ENCODE assay signal across 18 cellular contexts in the genomic region with DNA sequence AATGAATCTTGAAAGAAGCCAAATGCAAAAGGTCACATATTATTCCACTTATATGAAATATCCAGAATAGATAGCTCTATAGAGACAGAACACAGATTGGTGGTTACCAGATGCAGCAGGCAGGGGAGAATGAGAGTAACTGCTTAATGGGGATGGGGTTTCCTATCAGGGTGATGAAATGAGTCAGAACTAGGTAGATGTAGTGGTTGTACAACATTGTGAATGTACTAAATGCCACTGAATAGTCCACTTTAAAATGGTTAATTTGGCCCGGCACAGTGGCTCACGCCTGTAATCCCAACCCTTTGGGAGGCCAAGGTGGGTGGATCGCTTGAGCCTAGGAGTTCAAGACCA. TPM values are rescaled to one million over a fixed set of nuclear protein-coding genes. Genes with fewer than 3 reads are reported as not detected.
DNase-seq lines count a peak whose midpoint lies in the region; ATAC-seq, FAIRE-seq and TF ChIP-seq lines count a peak whose summit lies in the region.
"Had no signal": no experiment of that assay in that cellular context is flagged by ENCODE, and none has a peak within 500 bp of the region (broad histone marks: within the 10 kb centered on the region; RNA-seq: fewer than 3 reads in every experiment).

No MANE protein-coding gene starts in this region.

- H3K9ac ChIP-seq in keratinocyte (ENCODE audit: control insufficient read depth, extremely low read depth, insufficient read depth, low read length), result peak overlapping the region; percentile 13

- 60 to 90% (median 66%) methylated on average over 3 of the region's 3 CpGs for WGBS in small intestine, 3 donors

- H3K27ac ChIP-seq in keratinocyte (ENCODE audit: control insufficient read depth, insufficient read depth, low read length) (no peak overlapping the region), small intestine (ENCODE audit: low read depth in 1 of 2, low read length in 1 of 2) (no peak overlapping the region)

- no peaks in the 10 kb centered on the region for H3K36me3 ChIP-seq in keratinocyte (ENCODE audit: control insufficient read depth in 2 of 2, extremely low read depth in 1 of 2, insufficient read depth in 2 of 2, low read length in 2 of 2)
- H3K36me3 ChIP-seq in small intestine (ENCODE audit: control insufficient read depth in 2 of 2, insufficient read depth in 2 of 2, low read length in 2 of 2), result no peaks in the 10 kb centered on the region

- TF ChIP-seq CTCF in keratinocyte (optimal IDR thresholded peaks at IDR 0.05 in 1 of 3, IDR thresholded peaks at IDR 0.05 in 1 of 3, conservative IDR thresholded peaks at IDR 0.05 in 1 of 3; ENCODE audit: extremely low read depth in 1 of 3, insufficient read depth in 2 of 3, low read length in 3 of 3), result no peak

- FAIRE-seq in keratinocyte (lab: Jason Lieb, UNC) (no peak), small intestine (lab: Jason Lieb, UNC) (no peak)

- H2AFZ ChIP-seq in keratinocyte (ENCODE audit: control insufficient read depth, low read length), result no peak overlapping the region

- ATAC-seq in GM18858 (IDR thresholded peaks at IDR 0.05; ENCODE audit: unreplicated experiment) (peak; percentile 77), GM21390 (IDR thresholded peaks at IDR 0.05; ENCODE audit: unreplicated experiment) (peak; percentile 57), HG03159 (IDR thresholded peaks at IDR 0.05; ENCODE audit: unreplicated experiment) (peak; percentile 66), HG03460 (IDR thresholded peaks at IDR 0.05; ENCODE audit: unreplicated experiment) (no peak)

- no peak overlapping the region for H3K4me3 ChIP-seq in keratinocyte (ENCODE audit: control insufficient read depth in 2 of 3, extremely low read depth in 1 of 3, insufficient read depth in 2 of 3, low read depth in 1 of 3, low read length in 3 of 3)
- no peak overlapping the region for H3K4me3 ChIP-seq in small intestine (ENCODE audit: low read depth in 1 of 2, low read length in 2 of 2)

- no peaks in the 10 kb centered on the region for H3K9me3 ChIP-seq in keratinocyte (ENCODE audit: control insufficient read depth, low read depth, low read length)
- H3K9me3 ChIP-seq in small intestine (ENCODE audit: control insufficient read depth, low read depth), result no peaks in the 10 kb centered on the region

- no peaks in the 10 kb centered on the region for H3K79me2 ChIP-seq in keratinocyte (ENCODE audit: control insufficient read depth, insufficient read depth, low read length)

- dilution Hi-C loops in keratinocyte (cut with MboI; ENCODE audit: extremely low pct_ligation_motif_present, low sequenced_read_pairs), result no loop called here

- H3K9me1 ChIP-seq in keratinocyte (ENCODE audit: control insufficient read depth, extremely low read depth, insufficient read depth, low read length), result no peaks in the 10 kb centered on the region

- H3K27me3 ChIP-seq in keratinocyte (ENCODE audit: control insufficient read depth, extremely low read depth, insufficient read depth, low read length) (no peaks in the 10 kb centered on the region), small intestine (ENCODE audit: control insufficient read depth in 2 of 2, insufficient read depth in 2 of 2, low read length in 2 of 2) (no peaks in the 10 kb centered on the region)

- H3K4me1 ChIP-seq in keratinocyte (ENCODE audit: control insufficient read depth, extremely low read depth, insufficient read depth, low read length), result peaks cover 25% of the 10 kb centered on the region
- H3K4me1 ChIP-seq in small intestine (ENCODE audit: control insufficient read depth in 2 of 2, insufficient read depth in 1 of 2, low read depth in 1 of 2, low read length in 1 of 2), result no peaks in the 10 kb centered on the region

- peak overlapping the region; percentile 42 for H3K4me2 ChIP-seq in keratinocyte (ENCODE audit: control insufficient read depth, extremely low read depth, insufficient read depth, low read depth, low read length)

- no peaks in the 10 kb centered on the region for H4K20me1 ChIP-seq in keratinocyte (ENCODE audit: control insufficient read depth, extremely low read depth, insufficient read depth, low read length)

- no peak for DNase-seq in keratinocyte (ENCODE audit: low read depth, low spot score)
- DNase-seq in small intestine, result no peak
- no peak for DNase-seq in activated CD4-positive, CD25-positive, alpha-beta regulatory T cell treated with anti-CD3 and anti-CD28 coated beads, Interleukin-2, amount 50 U/mL, for 72 hours
- DNase-seq: ACHN; AML-193; MV-4-11; NCI-H1417 treated with DMSO at 0.1 percent for 48 hours; NCI-H1930; NCI-H2171; NCI-H446; NK-92 treated with Interleukin-12 subunit alpha and Interleukin-12 subunit beta, amount 100 ng/mL, for 24 hours; OCI-M1; RPMI8226; SIG-M5 had no signal

RNA-seq across cellular contexts. Expression of gene SLC25A28, which starts 9.4 kb away (rescaled TPM):
- polyA plus RNA-seq in keratinocyte, result 35.7 to 70.4 TPM (median 52.3 TPM) in 3 replicates
- 38.6 TPM for polyA plus RNA-seq in keratinocyte (2011; ENCODE audit: low read depth)
- polyA plus RNA-seq in keratinocyte (2011; cell fraction: cytosol; rRNA removed), result 32.3 and 32.7 TPM in 2 replicates
- polyA plus RNA-seq in keratinocyte (2011; cell fraction: nucleus; rRNA removed), result 127 and 163 TPM in 2 replicates
- 25.9 and 43.2 TPM in 2 replicates for polyA plus RNA-seq in keratinocyte (2012; ENCODE audit: low replicate concordance)
- 34.9 to 50.0 TPM (median 40.9 TPM) in 3 replicates for polyA minus RNA-seq in keratinocyte
- polyA minus RNA-seq in keratinocyte (2011; cell fraction: cytosol; rRNA and poly(A)+ RNA removed), result 29.9 TPM
- polyA minus RNA-seq in keratinocyte (2011; cell fraction: nucleus; rRNA and poly(A)+ RNA removed), result 21.9 and 32.6 TPM in 2 replicates
- 10 to 100 TPM; 31.1 to 46.1 (median 36.6) TPM for polyA plus RNA-seq in small intestine

RNA-seq across cellular contexts. Expression of gene ENTPD7, which starts 29.7 kb away (rescaled TPM):
- polyA plus RNA-seq in keratinocyte (18.1 to 21.3 TPM (median 20.9 TPM) in 3 replicates), small intestine (1 to 10 TPM; 7.3 to 9.5 (median 9.2) TPM)
- 7.1 TPM for polyA plus RNA-seq in keratinocyte (2011; ENCODE audit: low read depth)
- 7.8 and 12.1 TPM in 2 replicates for polyA plus RNA-seq in keratinocyte (2011; cell fraction: cytosol; rRNA removed)
- polyA plus RNA-seq in keratinocyte (2011; cell fraction: nucleus; rRNA removed), result 25.0 and 28.5 TPM in 2 replicates
- polyA plus RNA-seq in keratinocyte (2012; ENCODE audit: low replicate concordance), result 7.4 and 12.1 TPM in 2 replicates
- 18.2 to 60.4 TPM (median 50.2 TPM) in 3 replicates for polyA minus RNA-seq in keratinocyte
- 24.9 TPM for polyA minus RNA-seq in keratinocyte (2011; cell fraction: cytosol; rRNA and poly(A)+ RNA removed)
- polyA minus RNA-seq in keratinocyte (2011; cell fraction: nucleus; rRNA and poly(A)+ RNA removed), result 60.9 and 105 TPM in 2 replicates
